19 cellular contexts compared by ENCODE assay signal in genomic region chr4:127240721-127241120, GRCh38.
"Had no signal": no experiment of that assay in that cellular context is flagged by ENCODE, and none has a peak within 500 bp of the region (broad histone marks: within the 10 kb centered on the region; RNA-seq: fewer than 3 reads in every experiment).

No MANE protein-coding gene starts in this region.

- DNase-seq: activated T-cell treated with anti-CD3 and anti-CD28 coated beads, Interleukin-2, amount 50 U/mL, for 24 hours; aorta; dermis blood vessel endothelial cell; effector CD8-positive, alpha-beta T cell; glutamatergic neuron; hypothalamus; left ventricle myocardium inferior; occipital lobe; posterior cingulate gyrus; right lobe of liver; stimulated activated CD4-positive, alpha-beta T cell treated with anti-CD3 and anti-CD28 coated beads, Interleukin-1b, Interleukin-23, amount 100 ng/mL, for 48 hours; substantia nigra; T-helper 9 cell; thyroid gland had no signal

- H3K27me3 ChIP-seq: right lobe of liver, thyroid gland had no signal

- H3K27ac ChIP-seq: left ventricle myocardium inferior, right lobe of liver, skin epidermis, thyroid gland had no signal

- H3K4me1 ChIP-seq: left ventricle myocardium inferior, right lobe of liver, thyroid gland had no signal

- H3K36me3 ChIP-seq: left ventricle myocardium inferior, right lobe of liver, thyroid gland had no signal

- H3K4me3 ChIP-seq: left ventricle myocardium inferior, right lobe of liver, skin epidermis, thyroid gland had no signal

- ATAC-seq: activated naive CD4-positive, alpha-beta T cell treated with anti-CD3 and anti-CD28 coated beads, Interleukin-2, amount 50 U/mL, for 72 hours; activated T-helper 17 cell treated with anti-CD3 and anti-CD28 coated beads, Interleukin-2, amount 50 U/mL, for 72 hours; natural killer cell treated with Interleukin-12 subunit alpha and Interleukin-12 subunit beta and Interleukin-15 and Interleukin-18, amount 100 ng/mL, for 72 hours; right lobe of liver; WTC11 had no signal

- H3K9me3 ChIP-seq: left ventricle myocardium inferior, right lobe of liver, thyroid gland had no signal
